In genomic region chr6:11179978-11180303, GRCh38 we compare ENCODE assay signal across 14 cellular contexts. TPM values are rescaled to one million over a fixed set of nuclear protein-coding genes. Genes with fewer than 3 reads are reported as not detected.
DNase-seq lines count a peak whose midpoint lies in the region; ATAC-seq, FAIRE-seq and TF ChIP-seq lines count a peak whose summit lies in the region.
"Had no signal": no experiment of that assay in that cellular context is flagged by ENCODE, and none has a peak within 500 bp of the region (broad histone marks: within the 10 kb centered on the region; RNA-seq: fewer than 3 reads in every experiment).

No MANE protein-coding gene starts in this region.

- H3K27ac ChIP-seq in astrocyte (ENCODE audit: low read depth, low read length) = no peak overlapping the region
- no peak overlapping the region for H3K27ac ChIP-seq in neural progenitor cell

- H3K4me3 Mint-ChIP-seq in astrocyte (ENCODE audit: unreplicated experiment) = no peak overlapping the region
- no peak overlapping the region for H3K4me3 Mint-ChIP-seq in neural progenitor cell

- H3K36me3 ChIP-seq in astrocyte (ENCODE audit: insufficient read depth, low read length) = peaks cover 17% of the 10 kb centered on the region
- H3K36me3 ChIP-seq in neural progenitor cell = no peaks in the 10 kb centered on the region

- no peak for TF ChIP-seq POLR2A in H54 (IDR thresholded peaks at IDR 0.05; ENCODE audit: low read depth, low read length)

- H3K79me2 ChIP-seq in astrocyte (ENCODE audit: insufficient read depth, low read length) (no peaks in the 10 kb centered on the region), neural progenitor cell (ENCODE audit: low read depth) (no peaks in the 10 kb centered on the region)

- no peaks in the 10 kb centered on the region for H3K9me3 Mint-ChIP-seq in astrocyte (ENCODE audit: unreplicated experiment)
- H3K9me3 Mint-ChIP-seq in neural progenitor cell = peaks cover 7% of the 10 kb centered on the region

- TF ChIP-seq CTCF in AG10803 (conservative IDR thresholded peaks at IDR 0.05; ENCODE audit: low read length) = no peak
- no peak for TF ChIP-seq CTCF in astrocyte (IDR thresholded peaks at IDR 0.05; ENCODE audit: insufficient read depth, low read depth, low read length)
- no peak for TF ChIP-seq CTCF in neural progenitor cell (IDR thresholded peaks at IDR 0.05)

- no peaks in the 10 kb centered on the region for H3K4me1 ChIP-seq in astrocyte (ENCODE audit: insufficient read depth, low read length)
- peaks cover 10% of the 10 kb centered on the region for H3K4me1 ChIP-seq in neural progenitor cell

- H3K4me3 ChIP-seq in AG10803 (ENCODE audit: low read length) (no peak overlapping the region), astrocyte (ENCODE audit: insufficient read depth, low read depth, low read length) (no peak overlapping the region), neural progenitor cell (no peak overlapping the region)

- H3K36me3 Mint-ChIP-seq in astrocyte (ENCODE audit: low read depth, unreplicated experiment) = peaks cover 13% of the 10 kb centered on the region
- H3K36me3 Mint-ChIP-seq in neural progenitor cell = peaks cover 27% of the 10 kb centered on the region

- ATAC-seq in HG02938 (IDR thresholded peaks at IDR 0.05; ENCODE audit: unreplicated experiment) (no peak), left lobe of liver (no peak)
- ATAC-seq: Panc1 had no signal

- H3K27ac Mint-ChIP-seq in astrocyte (ENCODE audit: unreplicated experiment) (peak overlapping the region; percentile 75), neural progenitor cell (no peak overlapping the region)

- peaks cover 8% of the 10 kb centered on the region for H3F3A ChIP-seq in neural progenitor cell (ENCODE audit: low read depth)

- no peak overlapping the region for H3K4me2 ChIP-seq in astrocyte (ENCODE audit: low read length)
- peak overlapping the region; percentile 5 for H3K4me2 ChIP-seq in neural progenitor cell

- H3K9ac ChIP-seq in astrocyte (ENCODE audit: low read length) (peak overlapping the region; percentile 4), neural progenitor cell (no peak overlapping the region)

- FAIRE-seq in H54 (lab: Jason Lieb, UNC) (peak; percentile 48), astrocyte (lab: Jason Lieb, UNC) (no peak)
- FAIRE-seq: GM18507 had no signal

- no peaks in the 10 kb centered on the region for H3K9me3 ChIP-seq in astrocyte (ENCODE audit: insufficient read depth, low read depth, low read length)
- H3K9me3 ChIP-seq in neural progenitor cell (ENCODE audit: low read depth) = no peaks in the 10 kb centered on the region

- H4K20me1 ChIP-seq in astrocyte (ENCODE audit: insufficient read depth, low read length) (no peaks in the 10 kb centered on the region), neural progenitor cell (ENCODE audit: low read depth) (no peaks in the 10 kb centered on the region)

- no peak overlapping the region for H2AFZ ChIP-seq in astrocyte (ENCODE audit: low read depth, low read length)
- peak overlapping the region; percentile 59 for H2AFZ ChIP-seq in neural progenitor cell (replicated peaks)

- H3K27me3 Mint-ChIP-seq in astrocyte (ENCODE audit: low read depth, unreplicated experiment) (no peaks in the 10 kb centered on the region), neural progenitor cell (ENCODE audit: insufficient read depth, low read depth) (peaks cover 2% of the 10 kb centered on the region)

- H3K4me1 Mint-ChIP-seq in astrocyte (ENCODE audit: low read depth, unreplicated experiment) (peaks cover 8% of the 10 kb centered on the region), neural progenitor cell (peaks cover 9% of the 10 kb centered on the region)

- DNase-seq in AG10803 (ENCODE audit: low read depth) (peak; percentile 43), H54 (ENCODE audit: insufficient read length, low spot score) (no peak), astrocyte (ENCODE audit: low read depth) (peak; percentile 34), neural progenitor cell (ENCODE audit: low spot score) (no peak), T-helper 1 cell (no peak), left lobe of liver (ENCODE audit: low spot score) (no peak)
- DNase-seq: KG1, NCI-H1092, NCI-H187 treated with DMSO at 0.1 percent for 48 hours, NCI-H2171 treated with DMSO at 0.1 percent for 48 hours, Right ventricle myocardium superior had no signal

- H3K27me3 ChIP-seq in astrocyte (ENCODE audit: insufficient read depth, low read length) (no peaks in the 10 kb centered on the region), neural progenitor cell (no peaks in the 10 kb centered on the region)

RNA-seq across cellular contexts. Expression of gene NEDD9, which starts 52.5 kb away (rescaled TPM):
- total RNA-seq in astrocyte (37.3 and 39.6 TPM in 2 replicates), neural progenitor cell (ENCODE audit: low replicate concordance) (4.9 and 8.2 TPM in 2 replicates), left lobe of liver (11.7 TPM)

Comparison
In these comparisons a context has a peak if more than half of its experiments do, and no peak if none do; other contexts are left out.
1. DNase-seq: peak in AG10803 (single experiment) and astrocyte (single experiment); none in H54 (single experiment), neural progenitor cell (single experiment), T-helper 1 cell (0 of 5) and left lobe of liver (single experiment).